In the genomic region with DNA sequence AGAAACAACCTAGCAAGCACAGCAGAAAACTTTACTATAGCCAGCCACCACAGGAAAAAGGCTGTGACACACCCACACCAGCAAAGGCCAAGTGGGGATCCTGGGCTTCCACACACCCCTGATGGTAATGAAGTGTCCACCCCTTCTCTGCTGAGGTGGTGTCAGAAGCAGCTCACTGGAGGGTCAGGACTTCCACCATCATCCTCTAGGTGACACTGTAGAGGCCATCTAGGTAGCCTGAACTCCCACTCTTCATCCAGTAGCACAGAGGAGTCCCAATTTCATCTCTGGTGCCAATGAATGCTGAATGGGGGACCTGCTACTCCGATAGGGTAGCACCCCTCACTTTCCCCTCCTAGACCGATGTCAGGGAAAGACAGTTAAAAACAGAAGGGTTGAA, we compare ENCODE assay signal across 9 cellular contexts.
DNase-seq lines count a peak whose midpoint lies in the region; ATAC-seq, FAIRE-seq and TF ChIP-seq lines count a peak whose summit lies in the region.
"Had no signal": no experiment of that assay in that cellular context is flagged by ENCODE, and none has a peak within 500 bp of the region (broad histone marks: within the 10 kb centered on the region; RNA-seq: fewer than 3 reads in every experiment).

No MANE protein-coding gene starts in this region.

- no peak overlapping the region for H3K4me3 ChIP-seq in ovary

- no peak for TF ChIP-seq EP300 in ovary (IDR thresholded peaks at IDR 0.05)

- H3K4me1 ChIP-seq in ovary (ENCODE audit: insufficient read depth) = no peaks in the 10 kb centered on the region

- H3K9me3 Mint-ChIP-seq in T-cell = peaks cover 5 to 12% (median 5%) of the 10 kb centered on the region in 3 donors

- POLR2A ChIA-PET in T-cell (lab: Charles Lee) = interaction anchor here in 1 of 2 donors (0.6 kb wide), 1 partner anchor 951 kb away, joined by 3 read pairs; no protein-coding TSS in a partner anchor

- no peaks in the 10 kb centered on the region for H3K27me3 Mint-ChIP-seq in T-cell

- no peak for FAIRE-seq in RCC 7860 (lab: Jason Lieb, UNC)
- FAIRE-seq: endometrium had no signal

- H3K27ac Mint-ChIP-seq in T-cell = no peak overlapping the region

- no peak overlapping the region for H3K4me3 Mint-ChIP-seq in T-cell

- no peaks in the 10 kb centered on the region for H3K9me3 ChIP-seq in ovary

- no peaks in the 10 kb centered on the region for H3K4me1 Mint-ChIP-seq in T-cell

- ATAC-seq in GM19035 (IDR thresholded peaks at IDR 0.05; ENCODE audit: unreplicated experiment) (peak; percentile 98), HG03135 (IDR thresholded peaks at IDR 0.05; ENCODE audit: unreplicated experiment) (peak; percentile 95), T-cell (replicated peaks in 1 of 4) (no peak), GM18511 (IDR thresholded peaks at IDR 0.05; ENCODE audit: unreplicated experiment) (no peak)

- intact Hi-C loops in ovary (cut with DNase I) = no loop called here

- 76 to 85% (median 78%) methylated on average over 2 of the region's 2 CpGs for WGBS in ovary, 3 donors

- no peaks in the 10 kb centered on the region for H3K36me3 Mint-ChIP-seq in T-cell

- TF ChIP-seq POLR2A in ovary (IDR thresholded peaks at IDR 0.05) = no peak

- DNase-seq in AG09319 (ENCODE audit: extremely low read depth, low read depth) (no peak), RCC 7860 (ENCODE audit: low spot score) (peak; percentile 31), iPS-NIHi7 (ENCODE audit: extremely low spot score) (peak; percentile 77), ovary (no peak), T-cell (no peak)

- H3K36me3 ChIP-seq in ovary = no peaks in the 10 kb centered on the region

- CTCF ChIA-PET in T-cell (lab: Charles Lee) = interaction anchor here in 1 of 2 donors (0.8 kb wide), 1 partner anchor 31 kb away, joined by 3 read pairs; no protein-coding TSS in a partner anchor

- no peaks in the 10 kb centered on the region for H3K27me3 ChIP-seq in ovary

- peak; percentile 53 for TF ChIP-seq CTCF in AG09319 (IDR thresholded peaks at IDR 0.05; ENCODE audit: low read depth, low read length)
- TF ChIP-seq CTCF in ovary (IDR thresholded peaks at IDR 0.05) = no peak

- H3K27ac ChIP-seq in ovary = no peak overlapping the region

Comparison
In these comparisons a context has a peak if more than half of its experiments do, and no peak if none do; other contexts are left out.
1. DNase-seq: peak in RCC 7860 (single experiment) and iPS-NIHi7 (single experiment); none in AG09319 (single experiment), ovary (0 of 5) and T-cell (0 of 34).
2. ATAC-seq: peak in GM19035 (single experiment) and HG03135 (single experiment); none in T-cell (0 of 4) and GM18511 (single experiment).